In genomic region chr17:57577751-57578607, GRCh38 we compare ENCODE assay signal across 8 cellular contexts.
DNase-seq lines count a peak whose midpoint lies in the region; ATAC-seq, FAIRE-seq and TF ChIP-seq lines count a peak whose summit lies in the region.

No MANE protein-coding gene starts in this region.

- H3K79me2 ChIP-seq in astrocyte (ENCODE audit: insufficient read depth, low read length) (no peaks in the 10 kb centered on the region), MM.1S (ENCODE audit: low read length) (0 out of 2 replicates have a peak, but pooled peaks cover 8% of the 10 kb centered on the region)

- intact Hi-C loops in left lung (cut with DNase I), result no loop called here

- H3K27me3 ChIP-seq in astrocyte (ENCODE audit: insufficient read depth, low read length) (no peaks in the 10 kb centered on the region), left lung (no peaks in the 10 kb centered on the region), MM.1S (replicated peaks; ENCODE audit: insufficient read depth, low read length) (no peaks in the 10 kb centered on the region)

- no peak for TF ChIP-seq CTCF in astrocyte (IDR thresholded peaks at IDR 0.05; ENCODE audit: insufficient read depth, low read depth, low read length)
- TF ChIP-seq CTCF in left lung (IDR thresholded peaks at IDR 0.05), result no peak
- TF ChIP-seq CTCF in type B pancreatic cell (conservative IDR thresholded peaks at IDR 0.05), result no peak
- no peak for TF ChIP-seq CTCF in MM.1S (IDR thresholded peaks at IDR 0.05; ENCODE audit: low read length)

- peaks cover 13% of the 10 kb centered on the region for H3K4me1 ChIP-seq in astrocyte (ENCODE audit: insufficient read depth, low read length)
- peaks cover 4 to 15% of the 10 kb centered on the region in 2 donors for H3K4me1 ChIP-seq in left lung
- no peaks in the 10 kb centered on the region for H3K4me1 ChIP-seq in MM.1S (ENCODE audit: low read length)

- DNase-seq in A172 (ENCODE audit: low spot score) (peak; percentile 52), astrocyte (ENCODE audit: low read depth) (peak; percentile 69), left lung (no peak), type B pancreatic cell (ENCODE audit: extremely low spot score, unreplicated experiment) (no peak), MM.1S (no peak), HT-29 (ENCODE audit: low spot score) (no peak)

- H3K4me1 Mint-ChIP-seq in IgD-negative memory B cell (peaks cover 9 to 21% (median 10%) of the 10 kb centered on the region in 3 donors), astrocyte (ENCODE audit: low read depth, unreplicated experiment) (peaks cover 11% of the 10 kb centered on the region), type B pancreatic cell (ENCODE audit: unreplicated experiment) (peaks cover 56% of the 10 kb centered on the region)

- H3K27ac Mint-ChIP-seq in IgD-negative memory B cell, result peak overlapping the region in 2 of 3 donors; percentile 7 to 48
- H3K27ac Mint-ChIP-seq in astrocyte (ENCODE audit: unreplicated experiment), result no peak overlapping the region
- peak overlapping the region; percentile 75 for H3K27ac Mint-ChIP-seq in type B pancreatic cell

- ATAC-seq in left lung (peak; percentile 89), GM18907 (IDR thresholded peaks at IDR 0.05; ENCODE audit: unreplicated experiment) (no peak)

- H3K27me3 Mint-ChIP-seq in IgD-negative memory B cell, result no peaks in the 10 kb centered on the region
- no peaks in the 10 kb centered on the region for H3K27me3 Mint-ChIP-seq in astrocyte (ENCODE audit: low read depth, unreplicated experiment)
- no peaks in the 10 kb centered on the region for H3K27me3 Mint-ChIP-seq in type B pancreatic cell

- H3K9me3 ChIP-seq in astrocyte (ENCODE audit: insufficient read depth, low read depth, low read length) (no peaks in the 10 kb centered on the region), left lung (no peaks in the 10 kb centered on the region), MM.1S (replicated peaks; ENCODE audit: insufficient read depth, low read length) (no peaks in the 10 kb centered on the region)

- H2AFZ ChIP-seq in astrocyte (ENCODE audit: low read depth, low read length) (peak overlapping the region; percentile 54), MM.1S (ENCODE audit: low read length) (no peak overlapping the region)

- peak overlapping the region; percentile 50 for H3K9ac ChIP-seq in astrocyte (ENCODE audit: low read length)
- H3K9ac ChIP-seq in MM.1S (ENCODE audit: low read length), result no peak overlapping the region

- H3K4me3 ChIP-seq in astrocyte (ENCODE audit: insufficient read depth, low read depth, low read length), result peak overlapping the region; percentile 22
- H3K4me3 ChIP-seq in left lung, result peak overlapping the region in 1 of 2 donors; percentile 5
- H3K4me3 ChIP-seq in MM.1S (ENCODE audit: low read length), result no peak overlapping the region

- H3K4me3 Mint-ChIP-seq in IgD-negative memory B cell (peak overlapping the region in 1 of 4 donors; percentile 46), astrocyte (ENCODE audit: unreplicated experiment) (peak overlapping the region; percentile 63), type B pancreatic cell (peak overlapping the region; percentile 75)

- no peaks in the 10 kb centered on the region for H4K20me1 ChIP-seq in astrocyte (ENCODE audit: insufficient read depth, low read length)
- H4K20me1 ChIP-seq in MM.1S (ENCODE audit: insufficient read depth, low read length), result no peaks in the 10 kb centered on the region

- H3K9me2 ChIP-seq in MM.1S (replicated peaks; ENCODE audit: insufficient read depth, low read length), result no peaks in the 10 kb centered on the region

- H3K4me2 ChIP-seq in astrocyte (ENCODE audit: low read length), result peak overlapping the region; percentile 83
- no peak overlapping the region for H3K4me2 ChIP-seq in MM.1S (ENCODE audit: low read depth, low read length)

- H3K36me3 ChIP-seq in astrocyte (ENCODE audit: insufficient read depth, low read length) (no peaks in the 10 kb centered on the region), left lung (no peaks in the 10 kb centered on the region), MM.1S (replicated peaks; ENCODE audit: insufficient read depth, low read length) (no peaks in the 10 kb centered on the region)

- no peaks in the 10 kb centered on the region for H3F3A ChIP-seq in MM.1S (ENCODE audit: insufficient read depth, low read length)

- FAIRE-seq in astrocyte (lab: Jason Lieb, UNC), result no peak

- no peak overlapping the region for H3K27ac ChIP-seq in astrocyte (ENCODE audit: low read depth, low read length)
- peak overlapping the region; percentile 18 to 61 for H3K27ac ChIP-seq in left lung
- H3K27ac ChIP-seq in MM.1S (ENCODE audit: low read length), result no peak overlapping the region

- H3K36me3 Mint-ChIP-seq in IgD-negative memory B cell, result peaks cover 3% of the 10 kb centered on the region
- peaks cover 7% of the 10 kb centered on the region for H3K36me3 Mint-ChIP-seq in astrocyte (ENCODE audit: low read depth, unreplicated experiment)
- no peaks in the 10 kb centered on the region for H3K36me3 Mint-ChIP-seq in type B pancreatic cell

- H3K9me3 Mint-ChIP-seq in IgD-negative memory B cell (peaks cover 0 to 1% (median 0%) of the 10 kb centered on the region in 3 donors), astrocyte (ENCODE audit: unreplicated experiment) (no peaks in the 10 kb centered on the region), type B pancreatic cell (no peaks in the 10 kb centered on the region)

Comparison
In these comparisons a context has a peak if more than half of its experiments do, and no peak if none do; other contexts are left out.
1. DNase-seq: peak in A172 (single experiment) and astrocyte (single experiment); none in left lung (0 of 2), type B pancreatic cell (single experiment), MM.1S (single experiment) and HT-29 (single experiment).
2. H3K27ac ChIP-seq: peak in left lung (2 of 2); none in astrocyte (single experiment) and MM.1S (single experiment).